ENCODE assay signal across 24 cellular contexts in the genomic region with DNA sequence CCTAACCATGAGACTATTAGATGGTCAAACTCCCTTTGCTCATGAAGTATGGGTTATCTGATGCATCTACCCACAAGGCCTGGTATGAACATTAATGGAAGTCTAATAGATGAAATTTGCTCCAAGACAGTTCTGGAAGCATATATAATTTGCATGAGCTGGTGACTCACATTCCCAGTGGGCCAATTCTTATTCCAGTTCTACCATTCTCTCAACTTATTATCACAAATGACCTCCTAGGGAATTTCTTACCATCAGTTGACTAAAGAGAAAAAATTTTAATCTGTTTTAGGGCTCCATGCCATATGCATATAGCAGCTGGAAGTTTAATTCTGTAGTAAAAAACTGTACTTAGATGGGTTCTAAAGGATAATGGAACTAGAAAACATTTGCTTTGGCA.
DNase-seq lines count a peak whose midpoint lies in the region; TF ChIP-seq lines count a peak whose summit lies in the region.
"Had no signal": no experiment of that assay in that cellular context is flagged by ENCODE, and none has a peak within 500 bp of the region (broad histone marks: within the 10 kb centered on the region; RNA-seq: fewer than 3 reads in every experiment).

No MANE protein-coding gene starts in this region.

- H3K4me3 ChIP-seq in AG04449 (ENCODE audit: low read depth, low read length) = no peak overlapping the region
- H3K4me3 ChIP-seq in foreskin fibroblast (ENCODE audit: low read depth in 1 of 2, low read length in 2 of 2) = no peak overlapping the region
- no peak overlapping the region for H3K4me3 ChIP-seq in CD8-positive, alpha-beta memory T cell (ENCODE audit: low read length)
- H3K4me3 ChIP-seq: body of pancreas, coronary artery, GM23338, left lung, mucosa of descending colon, SJCRH30, thoracic aorta had no signal

- peaks cover 60% of the 10 kb centered on the region for H3K4me1 Mint-ChIP-seq in HFFc6 (ENCODE audit: low read depth)
- H3K4me1 Mint-ChIP-seq in CD8-positive, alpha-beta memory T cell = no peaks in the 10 kb centered on the region
- no peaks in the 10 kb centered on the region for H3K4me1 Mint-ChIP-seq in activated CD4-positive, alpha-beta T cell treated with anti-CD3 and anti-CD28 coated beads, Interleukin-2, amount 10 ng/mL, durations not matched to agents 24 days and 14 days
- H3K4me1 Mint-ChIP-seq: activated naive CD4-positive, alpha-beta T cell treated with anti-CD3 and anti-CD28 coated beads, Interleukin-2, amount 50 U/mL, for 24 hours; GM23338; WTC11 had no signal

- DNase-seq in AG04449 (ENCODE audit: low read depth, low spot score) (peak; percentile 95), HFFc6 (peak; percentile 89), astrocyte of the hippocampus (ENCODE audit: low read depth, low spot score) (peak; percentile 69), foreskin fibroblast (peak; percentile 71 to 83), NCI-H1092 (lab: John Stamatoyannopoulos, UW) (no peak), G401 (ENCODE audit: low spot score) (no peak)
- DNase-seq in CD8-positive, alpha-beta memory T cell = no peak
- no peak for DNase-seq in activated CD4-positive, alpha-beta T cell treated with anti-CD3 and anti-CD28 coated beads, Interleukin-2, amount 10 ng/mL, durations not matched to agents 24 days and 14 days
- DNase-seq: activated CD8-positive, alpha-beta T cell treated with anti-CD3 and anti-CD28 coated beads for 36 hours; activated T-cell treated with anti-CD3 and anti-CD28 coated beads, Interleukin-2, amount 50 U/mL, for 24 hours; body of pancreas; CD4-positive, alpha-beta T cell; DMS79 treated with DMSO at 0.1 percent for 48 hours; left lung; mucosa of descending colon; NCI-H146; PC-3; SJCRH30; T-helper 2 cell had no signal

- H3K27ac ChIP-seq in CD8-positive, alpha-beta memory T cell (ENCODE audit: low read depth, low read length) = no peak overlapping the region
- H3K27ac ChIP-seq: body of pancreas, coronary artery, left lung, SJCRH30, thoracic aorta had no signal

- H3K36me3 ChIP-seq in CD8-positive, alpha-beta memory T cell (ENCODE audit: insufficient read depth, low read length) = no peaks in the 10 kb centered on the region
- H3K36me3 ChIP-seq: left lung, SJCRH30, thoracic aorta had no signal

- no peaks in the 10 kb centered on the region for H3K9me3 ChIP-seq in CD8-positive, alpha-beta memory T cell (ENCODE audit: low read length)
- H3K9me3 ChIP-seq: body of pancreas, mucosa of descending colon, SJCRH30 had no signal

- H3K27me3 Mint-ChIP-seq in HFFc6 (ENCODE audit: insufficient read depth) = no peaks in the 10 kb centered on the region
- no peaks in the 10 kb centered on the region for H3K27me3 Mint-ChIP-seq in CD8-positive, alpha-beta memory T cell
- H3K27me3 Mint-ChIP-seq in activated CD4-positive, alpha-beta T cell treated with anti-CD3 and anti-CD28 coated beads, Interleukin-2, amount 10 ng/mL, durations not matched to agents 24 days and 14 days = no peaks in the 10 kb centered on the region
- H3K27me3 Mint-ChIP-seq: activated CD8-positive, alpha-beta T cell treated with anti-CD3 and anti-CD28 coated beads for 36 hours; activated naive CD4-positive, alpha-beta T cell treated with anti-CD3 and anti-CD28 coated beads, Interleukin-2, amount 50 U/mL, for 24 hours; activated T-cell treated with anti-CD3 and anti-CD28 coated beads, Interleukin-2, amount 50 U/mL, for 24 hours; CD4-positive, alpha-beta T cell had no signal

- intact Hi-C loops in activated CD4-positive, alpha-beta T cell treated with anti-CD3 and anti-CD28 coated beads, Interleukin-2, amount 10 ng/mL, durations not matched to agents 24 days and 14 days (cut with micrococcal nuclease) = no loop called here

- CTCF ChIA-PET in AG04449 (lab: Yijun Ruan, JAX) = interaction anchor here (0.8 kb wide), 1 partner anchor 22 kb away, joined by 3 read pairs; no protein-coding TSS in a partner anchor
- CTCF ChIA-PET in CD8-positive, alpha-beta memory T cell (lab: Charles Lee) = no interaction called here

- H3K36me3 Mint-ChIP-seq in HFFc6 (ENCODE audit: low read depth) = peaks cover 4% of the 10 kb centered on the region; the same call in 1 of the 2 replicates
- no peaks in the 10 kb centered on the region for H3K36me3 Mint-ChIP-seq in CD8-positive, alpha-beta memory T cell
- no peaks in the 10 kb centered on the region for H3K36me3 Mint-ChIP-seq in activated CD4-positive, alpha-beta T cell treated with anti-CD3 and anti-CD28 coated beads, Interleukin-2, amount 10 ng/mL, durations not matched to agents 24 days and 14 days (ENCODE audit: low read depth)
- H3K36me3 Mint-ChIP-seq: activated naive CD4-positive, alpha-beta T cell treated with anti-CD3 and anti-CD28 coated beads, Interleukin-2, amount 50 U/mL, for 24 hours; WTC11 had no signal

- no peaks in the 10 kb centered on the region for H3K4me1 ChIP-seq in CD8-positive, alpha-beta memory T cell (ENCODE audit: insufficient read depth, low read length)
- H3K4me1 ChIP-seq: body of pancreas, left lung had no signal

- H3K4me3 Mint-ChIP-seq in HFFc6 = no peak overlapping the region
- H3K4me3 Mint-ChIP-seq in CD8-positive, alpha-beta memory T cell = no peak overlapping the region
- H3K4me3 Mint-ChIP-seq in activated CD4-positive, alpha-beta T cell treated with anti-CD3 and anti-CD28 coated beads, Interleukin-2, amount 10 ng/mL, durations not matched to agents 24 days and 14 days = no peak overlapping the region
- H3K4me3 Mint-ChIP-seq: activated CD8-positive, alpha-beta T cell treated with anti-CD3 and anti-CD28 coated beads for 36 hours; activated naive CD4-positive, alpha-beta T cell treated with anti-CD3 and anti-CD28 coated beads, Interleukin-2, amount 50 U/mL, for 24 hours; activated T-cell treated with anti-CD3 and anti-CD28 coated beads, Interleukin-2, amount 50 U/mL, for 24 hours; CD4-positive, alpha-beta T cell; GM23338; WTC11 had no signal

- in situ Hi-C loops in G401 (cut with HindIII; ENCODE audit: low sequenced_read_pairs) = no loop called here

- H3K27ac Mint-ChIP-seq in HFFc6 = peak overlapping the region; percentile 54; the same call in 1 of the 2 replicates
- no peak overlapping the region for H3K27ac Mint-ChIP-seq in CD8-positive, alpha-beta memory T cell
- H3K27ac Mint-ChIP-seq in activated CD4-positive, alpha-beta T cell treated with anti-CD3 and anti-CD28 coated beads, Interleukin-2, amount 10 ng/mL, durations not matched to agents 24 days and 14 days = no peak overlapping the region
- H3K27ac Mint-ChIP-seq: activated CD8-positive, alpha-beta T cell treated with anti-CD3 and anti-CD28 coated beads for 36 hours; activated naive CD4-positive, alpha-beta T cell treated with anti-CD3 and anti-CD28 coated beads, Interleukin-2, amount 50 U/mL, for 24 hours; activated T-cell treated with anti-CD3 and anti-CD28 coated beads, Interleukin-2, amount 50 U/mL, for 24 hours; CD4-positive, alpha-beta T cell; GM23338; WTC11 had no signal

- H3K9me3 Mint-ChIP-seq in HFFc6 = no peaks in the 10 kb centered on the region
- H3K9me3 Mint-ChIP-seq in CD8-positive, alpha-beta memory T cell = no peaks in the 10 kb centered on the region
- H3K9me3 Mint-ChIP-seq in activated CD4-positive, alpha-beta T cell treated with anti-CD3 and anti-CD28 coated beads, Interleukin-2, amount 10 ng/mL, durations not matched to agents 24 days and 14 days = no peaks in the 10 kb centered on the region
- H3K9me3 Mint-ChIP-seq: activated CD8-positive, alpha-beta T cell treated with anti-CD3 and anti-CD28 coated beads for 36 hours; activated naive CD4-positive, alpha-beta T cell treated with anti-CD3 and anti-CD28 coated beads, Interleukin-2, amount 50 U/mL, for 24 hours; GM23338 had no signal

- H3K27me3 ChIP-seq in CD8-positive, alpha-beta memory T cell (ENCODE audit: insufficient read depth, low read length, poor library complexity, severe bottlenecking) = no peaks in the 10 kb centered on the region
- H3K27me3 ChIP-seq: body of pancreas, left lung, SJCRH30 had no signal

- TF ChIP-seq CTCF in AG04449 (IDR thresholded peaks at IDR 0.05; ENCODE audit: insufficient read depth, low read length, missing control alignments) (no peak), HFFc6 (IDR thresholded peaks at IDR 0.05) (no peak), foreskin fibroblast (IDR thresholded peaks at IDR 0.05; ENCODE audit: low read depth, low read length) (no peak)

- POLR2A ChIA-PET in AG04449 (lab: Yijun Ruan, JAX) = interaction anchor here (0.7 to 1.3 kb wide), 2 partner anchors 23 to 170 kb away, joined by 3 read pairs; no protein-coding TSS in a partner anchor
- POLR2A ChIA-PET in CD8-positive, alpha-beta memory T cell (lab: Charles Lee) = no interaction called here

Comparison
In these comparisons a context has a peak if more than half of its experiments do, and no peak if none do; other contexts are left out.
1. DNase-seq: peak in AG04449 (single experiment), HFFc6 (single experiment), astrocyte of the hippocampus (single experiment) and foreskin fibroblast (2 of 2); none in NCI-H1092 (single experiment), CD8-positive, alpha-beta memory T cell (0 of 5), G401 (single experiment) and activated CD4-positive, alpha-beta T cell treated with anti-CD3 and anti-CD28 coated beads, Interleukin-2, amount 10 ng/mL, durations not matched to agents 24 days and 14 days (single experiment).